ENCODE assay signal across 1 cellular context in genomic region chr18:62526098-62527025, GRCh38.
TF ChIP-seq lines count a peak whose summit lies in the region.

No MANE protein-coding gene starts in this region.

TF ChIP-seq in K562, 482 proteins besides CTCF, POLR2A, EP300 and RAD21 (continued from another document and continues in another):
- TF ChIP-seq, protein P1, sequence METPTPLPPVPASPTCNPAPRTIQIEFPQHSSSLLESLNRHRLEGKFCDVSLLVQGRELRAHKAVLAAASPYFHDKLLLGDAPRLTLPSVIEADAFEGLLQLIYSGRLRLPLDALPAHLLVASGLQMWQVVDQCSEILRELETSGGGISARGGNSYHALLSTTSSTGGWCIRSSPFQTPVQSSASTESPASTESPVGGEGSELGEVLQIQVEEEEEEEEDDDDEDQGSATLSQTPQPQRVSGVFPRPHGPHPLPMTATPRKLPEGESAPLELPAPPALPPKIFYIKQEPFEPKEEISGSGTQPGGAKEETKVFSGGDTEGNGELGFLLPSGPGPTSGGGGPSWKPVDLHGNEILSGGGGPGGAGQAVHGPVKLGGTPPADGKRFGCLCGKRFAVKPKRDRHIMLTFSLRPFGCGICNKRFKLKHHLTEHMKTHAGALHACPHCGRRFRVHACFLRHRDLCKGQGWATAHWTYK (CRISPR knock-in tag; IDR thresholded peaks at IDR 0.05), result no peak
- TF ChIP-seq HMG20A (CRISPR knock-in tag; conservative IDR thresholded peaks at IDR 0.05), result no peak
- no peak for TF ChIP-seq RBM39 (optimal IDR thresholded peaks at IDR 0.05; ENCODE audit: low read depth, low read length)
- no peak for TF ChIP-seq ZNF197 (CRISPR knock-in tag; IDR thresholded peaks at IDR 0.05; ENCODE audit: low read depth)
- 0 out of 2 replicates have a peak, but pooled peaks have one; percentile 32 for TF ChIP-seq KAT7 (CRISPR knock-in tag; IDR thresholded peaks at IDR 0.05; ENCODE audit: borderline replicate concordance)
- no peak for TF ChIP-seq ZNF561 (CRISPR knock-in tag; conservative IDR thresholded peaks at IDR 0.05)
- peak; percentile 64 for TF ChIP-seq KDM5B (IDR thresholded peaks at IDR 0.05; ENCODE audit: insufficient replicate concordance, low read depth, low read length)
- TF ChIP-seq, protein P2, sequence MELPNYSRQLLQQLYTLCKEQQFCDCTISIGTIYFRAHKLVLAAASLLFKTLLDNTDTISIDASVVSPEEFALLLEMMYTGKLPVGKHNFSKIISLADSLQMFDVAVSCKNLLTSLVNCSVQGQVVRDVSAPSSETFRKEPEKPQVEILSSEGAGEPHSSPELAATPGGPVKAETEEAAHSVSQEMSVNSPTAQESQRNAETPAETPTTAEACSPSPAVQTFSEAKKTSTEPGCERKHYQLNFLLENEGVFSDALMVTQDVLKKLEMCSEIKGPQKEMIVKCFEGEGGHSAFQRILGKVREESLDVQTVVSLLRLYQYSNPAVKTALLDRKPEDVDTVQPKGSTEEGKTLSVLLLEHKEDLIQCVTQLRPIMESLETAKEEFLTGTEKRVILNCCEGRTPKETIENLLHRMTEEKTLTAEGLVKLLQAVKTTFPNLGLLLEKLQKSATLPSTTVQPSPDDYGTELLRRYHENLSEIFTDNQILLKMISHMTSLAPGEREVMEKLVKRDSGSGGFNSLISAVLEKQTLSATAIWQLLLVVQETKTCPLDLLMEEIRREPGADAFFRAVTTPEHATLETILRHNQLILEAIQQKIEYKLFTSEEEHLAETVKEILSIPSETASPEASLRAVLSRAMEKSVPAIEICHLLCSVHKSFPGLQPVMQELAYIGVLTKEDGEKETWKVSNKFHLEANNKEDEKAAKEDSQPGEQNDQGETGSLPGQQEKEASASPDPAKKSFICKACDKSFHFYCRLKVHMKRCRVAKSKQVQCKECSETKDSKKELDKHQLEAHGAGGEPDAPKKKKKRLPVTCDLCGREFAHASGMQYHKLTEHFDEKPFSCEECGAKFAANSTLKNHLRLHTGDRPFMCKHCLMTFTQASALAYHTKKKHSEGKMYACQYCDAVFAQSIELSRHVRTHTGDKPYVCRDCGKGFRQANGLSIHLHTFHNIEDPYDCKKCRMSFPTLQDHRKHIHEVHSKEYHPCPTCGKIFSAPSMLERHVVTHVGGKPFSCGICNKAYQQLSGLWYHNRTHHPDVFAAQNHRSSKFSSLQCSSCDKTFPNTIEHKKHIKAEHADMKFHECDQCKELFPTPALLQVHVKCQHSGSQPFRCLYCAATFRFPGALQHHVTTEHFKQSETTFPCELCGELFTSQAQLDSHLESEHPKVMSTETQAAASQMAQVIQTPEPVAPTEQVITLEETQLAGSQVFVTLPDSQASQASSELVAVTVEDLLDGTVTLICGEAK (IDR thresholded peaks at IDR 0.05), result no peak
- TF ChIP-seq, protein P2 (CRISPR knock-in tag; IDR thresholded peaks at IDR 0.05), result no peak
- TF ChIP-seq, protein P3, sequence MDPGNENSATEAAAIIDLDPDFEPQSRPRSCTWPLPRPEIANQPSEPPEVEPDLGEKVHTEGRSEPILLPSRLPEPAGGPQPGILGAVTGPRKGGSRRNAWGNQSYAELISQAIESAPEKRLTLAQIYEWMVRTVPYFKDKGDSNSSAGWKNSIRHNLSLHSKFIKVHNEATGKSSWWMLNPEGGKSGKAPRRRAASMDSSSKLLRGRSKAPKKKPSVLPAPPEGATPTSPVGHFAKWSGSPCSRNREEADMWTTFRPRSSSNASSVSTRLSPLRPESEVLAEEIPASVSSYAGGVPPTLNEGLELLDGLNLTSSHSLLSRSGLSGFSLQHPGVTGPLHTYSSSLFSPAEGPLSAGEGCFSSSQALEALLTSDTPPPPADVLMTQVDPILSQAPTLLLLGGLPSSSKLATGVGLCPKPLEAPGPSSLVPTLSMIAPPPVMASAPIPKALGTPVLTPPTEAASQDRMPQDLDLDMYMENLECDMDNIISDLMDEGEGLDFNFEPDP (CRISPR knock-in tag; IDR thresholded peaks at IDR 0.05), result no peak
- no peak for TF ChIP-seq MCM2 (IDR thresholded peaks at IDR 0.05; ENCODE audit: low read depth)
- TF ChIP-seq CSDE1 (IDR thresholded peaks at IDR 0.05), result no peak
- TF ChIP-seq SP2 (IDR thresholded peaks at IDR 0.05; ENCODE audit: extremely low read depth, low read depth, low read length, poor library complexity, severe bottlenecking), result no peak
- TF ChIP-seq MEF2A (IDR thresholded peaks at IDR 0.05; ENCODE audit: control insufficient read depth, low read depth, low read length), result 0 out of 2 replicates have a peak, but pooled peaks have one; percentile 44
- TF ChIP-seq, protein P4, sequence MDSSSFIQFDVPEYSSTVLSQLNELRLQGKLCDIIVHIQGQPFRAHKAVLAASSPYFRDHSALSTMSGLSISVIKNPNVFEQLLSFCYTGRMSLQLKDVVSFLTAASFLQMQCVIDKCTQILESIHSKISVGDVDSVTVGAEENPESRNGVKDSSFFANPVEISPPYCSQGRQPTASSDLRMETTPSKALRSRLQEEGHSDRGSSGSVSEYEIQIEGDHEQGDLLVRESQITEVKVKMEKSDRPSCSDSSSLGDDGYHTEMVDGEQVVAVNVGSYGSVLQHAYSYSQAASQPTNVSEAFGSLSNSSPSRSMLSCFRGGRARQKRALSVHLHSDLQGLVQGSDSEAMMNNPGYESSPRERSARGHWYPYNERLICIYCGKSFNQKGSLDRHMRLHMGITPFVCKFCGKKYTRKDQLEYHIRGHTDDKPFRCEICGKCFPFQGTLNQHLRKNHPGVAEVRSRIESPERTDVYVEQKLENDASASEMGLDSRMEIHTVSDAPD (CRISPR knock-in tag; IDR thresholded peaks at IDR 0.05), result no peak
- TF ChIP-seq HEY1 (CRISPR knock-in tag; IDR thresholded peaks at IDR 0.05; ENCODE audit: borderline replicate concordance), result no peak
- TF ChIP-seq HMBOX1 (IDR thresholded peaks at IDR 0.05), result no peak
- TF ChIP-seq, protein P5, sequence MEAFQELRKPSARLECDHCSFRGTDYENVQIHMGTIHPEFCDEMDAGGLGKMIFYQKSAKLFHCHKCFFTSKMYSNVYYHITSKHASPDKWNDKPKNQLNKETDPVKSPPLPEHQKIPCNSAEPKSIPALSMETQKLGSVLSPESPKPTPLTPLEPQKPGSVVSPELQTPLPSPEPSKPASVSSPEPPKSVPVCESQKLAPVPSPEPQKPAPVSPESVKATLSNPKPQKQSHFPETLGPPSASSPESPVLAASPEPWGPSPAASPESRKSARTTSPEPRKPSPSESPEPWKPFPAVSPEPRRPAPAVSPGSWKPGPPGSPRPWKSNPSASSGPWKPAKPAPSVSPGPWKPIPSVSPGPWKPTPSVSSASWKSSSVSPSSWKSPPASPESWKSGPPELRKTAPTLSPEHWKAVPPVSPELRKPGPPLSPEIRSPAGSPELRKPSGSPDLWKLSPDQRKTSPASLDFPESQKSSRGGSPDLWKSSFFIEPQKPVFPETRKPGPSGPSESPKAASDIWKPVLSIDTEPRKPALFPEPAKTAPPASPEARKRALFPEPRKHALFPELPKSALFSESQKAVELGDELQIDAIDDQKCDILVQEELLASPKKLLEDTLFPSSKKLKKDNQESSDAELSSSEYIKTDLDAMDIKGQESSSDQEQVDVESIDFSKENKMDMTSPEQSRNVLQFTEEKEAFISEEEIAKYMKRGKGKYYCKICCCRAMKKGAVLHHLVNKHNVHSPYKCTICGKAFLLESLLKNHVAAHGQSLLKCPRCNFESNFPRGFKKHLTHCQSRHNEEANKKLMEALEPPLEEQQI (IDR thresholded peaks at IDR 0.05), result no peak
- TF ChIP-seq PTBP1 (IDR thresholded peaks at IDR 0.05; ENCODE audit: low read depth, low read length), result no peak
- no peak for TF ChIP-seq ETV6 (IDR thresholded peaks at IDR 0.05; ENCODE audit: borderline replicate concordance in 1 of 2, low read depth in 2 of 2, low read length in 1 of 2)
- TF ChIP-seq ETV6 (CRISPR knock-in tag; IDR thresholded peaks at IDR 0.05; ENCODE audit: borderline replicate concordance), result no peak
- 0 out of 2 replicates have a peak, but pooled peaks have one; percentile 18 for TF ChIP-seq SIN3B (IDR thresholded peaks at IDR 0.05; ENCODE audit: low read depth)
- TF ChIP-seq ATF2 (CRISPR knock-in tag; IDR thresholded peaks at IDR 0.05), result no peak
- no peak for TF ChIP-seq ETS2 (tag; IDR thresholded peaks at IDR 0.05; ENCODE audit: borderline replicate concordance, poor library complexity, severe bottlenecking)
- no peak for TF ChIP-seq TCF7L2 (IDR thresholded peaks at IDR 0.05; ENCODE audit: low read depth, low read length)
- TF ChIP-seq SMARCA4 (IDR thresholded peaks at IDR 0.05), result no peak
- no peak for TF ChIP-seq TCF3 (CRISPR knock-in tag; IDR thresholded peaks at IDR 0.05)
- TF ChIP-seq NKRF (IDR thresholded peaks at IDR 0.05; ENCODE audit: borderline replicate concordance), result no peak; the same call in 1 of the 2 replicates
- no peak for TF ChIP-seq CBX5 (IDR thresholded peaks at IDR 0.05; ENCODE audit: borderline replicate concordance, low read depth)
- no peak for TF ChIP-seq ZNF280B (CRISPR knock-in tag; IDR thresholded peaks at IDR 0.05)
- TF ChIP-seq, protein P6, sequence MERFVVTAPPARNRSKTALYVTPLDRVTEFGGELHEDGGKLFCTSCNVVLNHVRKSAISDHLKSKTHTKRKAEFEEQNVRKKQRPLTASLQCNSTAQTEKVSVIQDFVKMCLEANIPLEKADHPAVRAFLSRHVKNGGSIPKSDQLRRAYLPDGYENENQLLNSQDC (CRISPR knock-in tag; IDR thresholded peaks at IDR 0.05), result no peak
- TF ChIP-seq SUPT5H (IDR thresholded peaks at IDR 0.05), result peak; percentile 59; the same call in 1 of the 2 replicates
- TF ChIP-seq ZBTB17 (CRISPR knock-in tag; IDR thresholded peaks at IDR 0.05), result no peak
- no peak for TF ChIP-seq ZNF586 (CRISPR knock-in tag; conservative IDR thresholded peaks at IDR 0.05)
- TF ChIP-seq MAFK (IDR thresholded peaks at IDR 0.05; ENCODE audit: low read length), result no peak
